ENCODE assay signal across 15 cellular contexts in genomic region chr10:83886871-83887270, GRCh38.
A peak's percentile ranks its signal among the peaks of the same experiment; 100 is the strongest.
DNase-seq lines count a peak whose midpoint lies in the region; ATAC-seq, FAIRE-seq and TF ChIP-seq lines count a peak whose summit lies in the region.
"Had no signal": no experiment of that assay in that cellular context is flagged by ENCODE, and none has a peak within 500 bp of the region (broad histone marks: within the 10 kb centered on the region; RNA-seq: fewer than 3 reads in every experiment).

No MANE protein-coding gene starts in this region.

- in situ Hi-C loops in K562 (cut with MboI) = no loop called here

- H3K9ac ChIP-seq in K562 (ENCODE audit: insufficient read depth in 1 of 2, low read depth in 2 of 2, low read length in 2 of 2) (no peak overlapping the region), colonic mucosa (ENCODE audit: low read depth in 2 of 2, low read length in 2 of 2) (no peak overlapping the region)
- H3K9ac ChIP-seq: BLaER1, GM23248, SK-N-SH had no signal

- CTCF ChIA-PET in K562 (lab: Yijun Ruan, JAX; ENCODE audit: low intra/inter-chr PET ratio) = no interaction called here

- DNase-seq in NCI-H1092 (lab: John Stamatoyannopoulos, UW) = peak; percentile 31
- DNase-seq in NCI-H2029 (lab: John Stamatoyannopoulos, UW) = peak; percentile 19
- peak; percentile 78 for DNase-seq in NCI-H510A treated with DMSO at 0.1 percent for 48 hours (lab: John Stamatoyannopoulos, UW)
- no peak for DNase-seq in K562 (ENCODE audit: extremely low read depth in 1 of 4, low spot score in 3 of 4)
- DNase-seq in colonic mucosa = no peak
- DNase-seq in Ammon's horn (ENCODE audit: low spot score) = no peak
- DNase-seq in activated T-cell treated with anti-CD3 and anti-CD28 coated beads, Interleukin-2, amount 50 U/mL, for 48 hours = no peak
- DNase-seq: GM23248, NCI-H2171, NCI-H524 treated with DMSO at 0.1 percent for 48 hours, Peyer's patch, Right ventricle myocardium superior, SK-N-SH had no signal

- intact Hi-C loops in K562 (cut with micrococcal nuclease) = no loop called here
- intact Hi-C loops in colonic mucosa (cut with DNase I) = no loop called here

- TF ChIP-seq EP300 in K562 (IDR thresholded peaks at IDR 0.05; ENCODE audit: low read length) = no peak

- BruUV-seq in K562 (replicated peaks; lab: Mats Ljungman, UMichigan) = no TSS peak

- TF ChIP-seq RAD21 in K562 (CRISPR knock-in tag; conservative IDR thresholded peaks at IDR 0.05 in 1 of 2, IDR thresholded peaks at IDR 0.05 in 1 of 2) = no peak

- H3K4me3 ChIP-seq in K562 = no peak overlapping the region
- no peak overlapping the region for H3K4me3 ChIP-seq in colonic mucosa
- H3K4me3 ChIP-seq: BLaER1, GM23248, Peyer's patch had no signal

- no peak overlapping the region for H2AFZ ChIP-seq in K562 (ENCODE audit: low read depth, low read length)
- H2AFZ ChIP-seq: GM23248 had no signal

- peak; percentile 6 for FAIRE-seq in K562 (lab: Jason Lieb, UNC)
- FAIRE-seq: GM19239 had no signal

- POLR2A ChIA-PET in K562 (lab: Yijun Ruan, JAX) = interaction anchor here (1.3 to 1.5 kb wide), 2 partner anchors 19 to 22 kb away, joined by 3 read pairs; no protein-coding TSS in a partner anchor

- H3K9me3 ChIP-seq in K562 (replicated peaks; ENCODE audit: control insufficient read depth, insufficient read depth, low read depth, low read length) (no peaks in the 10 kb centered on the region), colonic mucosa (no peaks in the 10 kb centered on the region)
- H3K9me3 ChIP-seq: BLaER1, Peyer's patch, SK-N-SH had no signal

- H3K27ac ChIP-seq in K562 (ENCODE audit: extremely low read depth, low read depth, low read length) (no peak overlapping the region), colonic mucosa (no peak overlapping the region)
- H3K27ac ChIP-seq: BLaER1, GM23248, Peyer's patch had no signal

- H3K9me1 ChIP-seq in K562 (ENCODE audit: control insufficient read depth, insufficient read depth, low read length) = no peaks in the 10 kb centered on the region

- 1% methylated on average over 5 of the region's 5 CpGs for WGBS in K562 (ENCODE audit: insufficient coverage, low coverage, missing lambda C conversion rate)

- no peaks in the 10 kb centered on the region for H3K79me2 ChIP-seq in K562 (ENCODE audit: control insufficient read depth, insufficient read depth, low read length)

- TF ChIP-seq POLR2A in K562 (conservative IDR thresholded peaks at IDR 0.05) = no peak

- no peaks in the 10 kb centered on the region for H3K36me3 ChIP-seq in K562 (ENCODE audit: control insufficient read depth, insufficient read depth, low read length)
- H3K36me3 ChIP-seq in colonic mucosa = no peaks in the 10 kb centered on the region
- H3K36me3 ChIP-seq: BLaER1, Peyer's patch had no signal

- no peaks in the 10 kb centered on the region for H4K20me1 ChIP-seq in K562 (replicated peaks; ENCODE audit: control insufficient read depth, insufficient read depth, low read length)
- H4K20me1 ChIP-seq: BLaER1 had no signal

- no peak for ATAC-seq in K562

- H3K27me3 ChIP-seq in K562 (ENCODE audit: control insufficient read depth in 2 of 2, insufficient read depth in 2 of 2, low read length in 2 of 2) (no peaks in the 10 kb centered on the region), colonic mucosa (no peaks in the 10 kb centered on the region)
- H3K27me3 ChIP-seq: BLaER1, Peyer's patch had no signal

- TF ChIP-seq CTCF in K562 (IDR thresholded peaks at IDR 0.05 in 2 of 3, conservative IDR thresholded peaks at IDR 0.05 in 1 of 3; ENCODE audit: insufficient read depth in 2 of 3, low read depth in 1 of 3, low read length in 3 of 3) = no peak
- no peak for TF ChIP-seq CTCF in colonic mucosa (IDR thresholded peaks at IDR 0.05)

- no peak overlapping the region for H3K4me2 ChIP-seq in K562 (ENCODE audit: insufficient read depth, low read length)
- H3K4me2 ChIP-seq: BLaER1, SK-N-SH had no signal

- H3K4me1 ChIP-seq in K562 (replicated peaks in 1 of 2; ENCODE audit: control insufficient read depth in 2 of 2, insufficient read depth in 2 of 2, low read length in 2 of 2) (no peaks in the 10 kb centered on the region), colonic mucosa (no peaks in the 10 kb centered on the region)
- H3K4me1 ChIP-seq: BLaER1, Peyer's patch had no signal

TF ChIP-seq in K562, 482 proteins besides CTCF, POLR2A, EP300 and RAD21:
- TF ChIP-seq TRIM28 (IDR thresholded peaks at IDR 0.05) (no peak), ZBTB2 (IDR thresholded peaks at IDR 0.05) (no peak), FIP1L1 (IDR thresholded peaks at IDR 0.05; ENCODE audit: low read depth, low read length, poor library complexity, severe bottlenecking) (no peak), XRCC5 (IDR thresholded peaks at IDR 0.05; ENCODE audit: low read depth, low read length) (no peak), E2F8 (IDR thresholded peaks at IDR 0.05; ENCODE audit: low read depth, partially characterized antibody) (no peak), ZNF253 (CRISPR knock-in tag; conservative IDR thresholded peaks at IDR 0.05) (no peak), KDM1A (IDR thresholded peaks at IDR 0.05) (no peak), GTF2F1 (IDR thresholded peaks at IDR 0.05; ENCODE audit: low read depth, low read length) (no peak), ASH1L (IDR thresholded peaks at IDR 0.05; ENCODE audit: borderline replicate concordance, low read depth, partially characterized antibody) (no peak), ZNF764 (CRISPR knock-in tag; IDR thresholded peaks at IDR 0.05; ENCODE audit: low read depth) (no peak), RBFOX2 (IDR thresholded peaks at IDR 0.05; ENCODE audit: low read depth, low read length) (no peak), POLR2H (tag; IDR thresholded peaks at IDR 0.05; ENCODE audit: low read depth) (no peak), RBM17 (IDR thresholded peaks at IDR 0.05; ENCODE audit: borderline replicate concordance, low read depth, low read length) (no peak), ZNF639 (CRISPR knock-in tag; conservative IDR thresholded peaks at IDR 0.05 in 1 of 2, IDR thresholded peaks at IDR 0.05 in 1 of 2) (no peak), TAF9B (IDR thresholded peaks at IDR 0.05; ENCODE audit: partially characterized antibody) (no peak), ZNF121 (CRISPR knock-in tag; conservative IDR thresholded peaks at IDR 0.05) (no peak), U2AF2 (optimal IDR thresholded peaks at IDR 0.05; ENCODE audit: low read depth, low read length) (no peak), SRSF9 (IDR thresholded peaks at IDR 0.05; ENCODE audit: borderline replicate concordance, low read depth, low read length) (no peak), ZNF740 (CRISPR knock-in tag; IDR thresholded peaks at IDR 0.05) (no peak), ZNF740 (tag; IDR thresholded peaks at IDR 0.05) (no peak)
TF ChIP-seq in K562: peak in this region for 0.

Comparison
In these comparisons a context has a peak if more than half of its experiments do, and no peak if none do; other contexts are left out.
1. DNase-seq: peak in NCI-H1092 (single experiment), NCI-H2029 (single experiment) and NCI-H510A treated with DMSO at 0.1 percent for 48 hours (single experiment); none in K562 (0 of 4), colonic mucosa (single experiment), Ammon's horn (single experiment) and activated T-cell treated with anti-CD3 and anti-CD28 coated beads, Interleukin-2, amount 50 U/mL, for 48 hours (0 of 2).